1 cellular context compared by ENCODE assay signal in genomic region chr20:50546729-50547314, GRCh38.
TF ChIP-seq lines count a peak whose summit lies in the region.

No MANE protein-coding gene starts in this region.

TF ChIP-seq in GM12878, 131 proteins besides CTCF, POLR2A, EP300 and RAD21 (continued from another document):
- TF ChIP-seq IRF4 (IDR thresholded peaks at IDR 0.05; ENCODE audit: low read depth, low read length) (0 out of 2 replicates have a peak, but pooled peaks have one; percentile 14), ZBTB40 (IDR thresholded peaks at IDR 0.05; ENCODE audit: borderline replicate concordance) (peak; percentile 47; the same call in 1 of the 2 replicates), GABPA (IDR thresholded peaks at IDR 0.05; ENCODE audit: low read depth) (no peak), BCL11A (IDR thresholded peaks at IDR 0.05; ENCODE audit: low read depth, low read length) (0 out of 2 replicates have a peak, but pooled peaks have one; percentile 11), SPI1 (IDR thresholded peaks at IDR 0.05; ENCODE audit: borderline replicate concordance, insufficient read depth, low read depth, low read length) (peak; percentile 73), FOXK2 (IDR thresholded peaks at IDR 0.05) (no peak), IKZF2 (IDR thresholded peaks at IDR 0.05) (peak in 1 of 2 experiments; percentile 29; a peak in 2 of 4 replicates), BRCA1 (IDR thresholded peaks at IDR 0.05; ENCODE audit: low read depth, low read length) (no peak), ZNF217 (IDR thresholded peaks at IDR 0.05) (no peak), BMI1 (IDR thresholded peaks at IDR 0.05; ENCODE audit: borderline replicate concordance) (no peak), RAD51 (IDR thresholded peaks at IDR 0.05) (no peak), MEF2B (IDR thresholded peaks at IDR 0.05; ENCODE audit: partially characterized antibody, poor library complexity, severe bottlenecking) (no peak), BACH1 (IDR thresholded peaks at IDR 0.05; ENCODE audit: borderline replicate concordance) (no peak), CHD4 (IDR thresholded peaks at IDR 0.05) (no peak), MTA2 (IDR thresholded peaks at IDR 0.05; ENCODE audit: low read depth) (peak; percentile 76), HDGF (IDR thresholded peaks at IDR 0.05) (no peak), MYB (IDR thresholded peaks at IDR 0.05; ENCODE audit: borderline replicate concordance, low read depth, low read length) (no peak)
- TF ChIP-seq, protein P1, sequence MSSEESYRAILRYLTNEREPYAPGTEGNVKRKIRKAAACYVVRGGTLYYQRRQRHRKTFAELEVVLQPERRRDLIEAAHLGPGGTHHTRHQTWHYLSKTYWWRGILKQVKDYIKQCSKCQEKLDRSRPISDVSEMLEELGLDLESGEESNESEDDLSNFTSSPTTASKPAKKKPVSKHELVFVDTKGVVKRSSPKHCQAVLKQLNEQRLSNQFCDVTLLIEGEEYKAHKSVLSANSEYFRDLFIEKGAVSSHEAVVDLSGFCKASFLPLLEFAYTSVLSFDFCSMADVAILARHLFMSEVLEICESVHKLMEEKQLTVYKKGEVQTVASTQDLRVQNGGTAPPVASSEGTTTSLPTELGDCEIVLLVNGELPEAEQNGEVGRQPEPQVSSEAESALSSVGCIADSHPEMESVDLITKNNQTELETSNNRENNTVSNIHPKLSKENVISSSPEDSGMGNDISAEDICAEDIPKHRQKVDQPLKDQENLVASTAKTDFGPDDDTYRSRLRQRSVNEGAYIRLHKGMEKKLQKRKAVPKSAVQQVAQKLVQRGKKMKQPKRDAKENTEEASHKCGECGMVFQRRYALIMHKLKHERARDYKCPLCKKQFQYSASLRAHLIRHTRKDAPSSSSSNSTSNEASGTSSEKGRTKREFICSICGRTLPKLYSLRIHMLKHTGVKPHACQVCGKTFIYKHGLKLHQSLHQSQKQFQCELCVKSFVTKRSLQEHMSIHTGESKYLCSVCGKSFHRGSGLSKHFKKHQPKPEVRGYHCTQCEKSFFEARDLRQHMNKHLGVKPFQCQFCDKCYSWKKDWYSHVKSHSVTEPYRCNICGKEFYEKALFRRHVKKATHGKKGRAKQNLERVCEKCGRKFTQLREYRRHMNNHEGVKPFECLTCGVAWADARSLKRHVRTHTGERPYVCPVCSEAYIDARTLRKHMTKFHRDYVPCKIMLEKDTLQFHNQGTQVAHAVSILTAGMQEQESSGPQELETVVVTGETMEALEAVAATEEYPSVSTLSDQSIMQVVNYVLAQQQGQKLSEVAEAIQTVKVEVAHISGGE (CRISPR knock-in tag; IDR thresholded peaks at IDR 0.05) = no peak
